ENCODE assay signal across 27 cellular contexts in genomic region chr3:97245201-97245910, GRCh38.
"Had no signal": no experiment of that assay in that cellular context is flagged by ENCODE, and none has a peak within 500 bp of the region (broad histone marks: within the 10 kb centered on the region; RNA-seq: fewer than 3 reads in every experiment).

No MANE protein-coding gene starts in this region.

- FAIRE-seq: urothelium cell line had no signal

- DNase-seq: natural killer cell; occipital lobe; ovary; posterior cingulate gyrus; psoas muscle; right cardiac atrium; spleen; stimulated activated CD4-positive, alpha-beta T cell treated with anti-CD3 and anti-CD28 coated beads, Interleukin-12 subunit alpha, Interleukin-12 subunit beta, amount 100 ng/mL, for 4 hours; stimulated activated CD4-positive, alpha-beta T cell treated with anti-CD3 and anti-CD28 coated beads, Interleukin-1b, Interleukin-23, amount 100 ng/mL, for 48 hours; stimulated activated CD4-positive, alpha-beta T cell treated with anti-CD3 and anti-CD28 coated beads, Interleukin-2, amount 100 ng/mL, for 48 hours; stimulated activated CD4-positive, alpha-beta T cell treated with anti-CD3 and anti-CD28 coated beads, Interleukin-4, amount 100 ng/mL, for 24 hours; stimulated activated naive B cell treated with anti-CD40 and anti-IgM and Interleukin-4, amounts not matched to agents 10 μg/mL and 1 μg/mL and 100 μg/mL, for 72 hours; stimulated activated naive CD4-positive, alpha-beta T cell treated with Interleukin-2 at 50 U/mL for 16 hours; stomach; thyroid gland; trophoblast cell; upper lobe of left lung had no signal

- H3K4me1 ChIP-seq: neural progenitor cell, parathyroid adenoma, psoas muscle, spleen, stomach, thyroid gland, tibial nerve, upper lobe of left lung, vagina had no signal

- H3K36me3 ChIP-seq: neural progenitor cell, ovary, spleen, stomach, thoracic aorta, thyroid gland, tibial nerve, upper lobe of left lung, vagina had no signal

- H3K4me2 ChIP-seq: neural progenitor cell, smooth muscle cell had no signal

- H3K27ac ChIP-seq: neural progenitor cell, ovary, parathyroid adenoma, psoas muscle, skin epidermis, spleen, stomach, thoracic aorta, thyroid gland, tibial nerve, upper lobe of left lung, vagina had no signal

- ATAC-seq: natural killer cell; psoas muscle; right cardiac atrium; sciatic nerve; stimulated activated effector memory CD8-positive, alpha-beta T cell treated with anti-CD3 and anti-CD28 coated beads, Interleukin-12 subunit alpha, Interleukin-12 subunit beta, amount 100 ng/mL, for 72 hours; stimulated activated naive B cell treated with anti-CD40 and anti-IgM and Interleukin-4, amounts not matched to agents 10 μg/mL and 1 μg/mL and 100 μg/mL, for 72 hours had no signal

- H3K9me3 ChIP-seq: ovary, psoas muscle, spleen, stomach, thoracic aorta, thyroid gland, tibial nerve, upper lobe of left lung, vagina had no signal

- H3K79me2 ChIP-seq: parathyroid adenoma had no signal

- H3K27me3 ChIP-seq: neural progenitor cell, ovary, spleen, stomach, thyroid gland, tibial nerve, upper lobe of left lung, vagina had no signal

- H2AFZ ChIP-seq: neural progenitor cell, parathyroid adenoma had no signal

- H3K4me3 ChIP-seq: neural progenitor cell, ovary, psoas muscle, skin epidermis, smooth muscle cell, spleen, stomach, thoracic aorta, thyroid gland, tibial nerve, upper lobe of left lung, vagina had no signal
